Comparison of ENCODE assay signal across 17 cellular contexts in genomic region chr4:80500593-80500992, GRCh38.
DNase-seq lines count a peak whose midpoint lies in the region; ATAC-seq, FAIRE-seq and TF ChIP-seq lines count a peak whose summit lies in the region.
"Had no signal": no experiment of that assay in that cellular context is flagged by ENCODE, and none has a peak within 500 bp of the region (broad histone marks: within the 10 kb centered on the region; RNA-seq: fewer than 3 reads in every experiment).

No MANE protein-coding gene starts in this region.

- H3K36me3 ChIP-seq in GM12878 (ENCODE audit: control insufficient read depth in 2 of 2, insufficient read depth in 2 of 2, low read length in 1 of 2) = no peaks in the 10 kb centered on the region

- WGBS in GM12878 (ENCODE audit: insufficient coverage, insufficient replicate concordance, low lambda C conversion rate, missing lambda C conversion rate) = 0% methylated on average over 4 of the region's 4 CpGs

- ATAC-seq in GM12878 = peak; percentile 31; the same call in 1 of the 3 replicates
- no peak for ATAC-seq in HG03045 (IDR thresholded peaks at IDR 0.05; ENCODE audit: unreplicated experiment)
- no peak for ATAC-seq in GM18867 (IDR thresholded peaks at IDR 0.05; ENCODE audit: unreplicated experiment)
- ATAC-seq: K562, WTC11 had no signal

- in situ Hi-C loops in GM12878 (cut with MboI) = no loop called here

- H3K9me3 Mint-ChIP-seq in activated naive CD4-positive, alpha-beta T cell treated with anti-CD3 and anti-CD28 coated beads for 36 hours = peaks cover 22% of the 10 kb centered on the region
- H3K9me3 Mint-ChIP-seq in stimulated activated naive CD8-positive, alpha-beta T cell treated with anti-CD3 and anti-CD28 coated beads, Interleukin-15, Interleukin-2, amounts not matched to agents 100 ng/mL and 50 ng/mL, for 24 hours = peaks cover 24% of the 10 kb centered on the region

- no peak overlapping the region for H3K4me2 ChIP-seq in GM12878 (ENCODE audit: control insufficient read depth, insufficient read depth)

- no peak for TF ChIP-seq POLR2A in GM12878 (IDR thresholded peaks at IDR 0.05; ENCODE audit: low read depth, low read length)

- no peaks in the 10 kb centered on the region for H3K4me1 ChIP-seq in GM12878 (ENCODE audit: control insufficient read depth, insufficient read depth, low read length)

- H3K4me1 Mint-ChIP-seq in activated naive CD4-positive, alpha-beta T cell treated with anti-CD3 and anti-CD28 coated beads for 36 hours (ENCODE audit: low read depth) = peaks cover 32% of the 10 kb centered on the region
- peaks cover 29% of the 10 kb centered on the region for H3K4me1 Mint-ChIP-seq in stimulated activated naive CD8-positive, alpha-beta T cell treated with anti-CD3 and anti-CD28 coated beads, Interleukin-15, Interleukin-2, amounts not matched to agents 100 ng/mL and 50 ng/mL, for 24 hours (ENCODE audit: low read depth)

- POLR2A ChIA-PET in GM12878 (lab: Charles Lee) = interaction anchor here (0.5 kb wide), 1 partner anchor 522 kb away, joined by 5 read pairs; no protein-coding TSS in a partner anchor

- no peaks in the 10 kb centered on the region for H3K27me3 ChIP-seq in GM12878 (replicated peaks in 1 of 2; ENCODE audit: control insufficient read depth in 2 of 2, insufficient read depth in 2 of 2, low read length in 1 of 2)

- CTCF ChIA-PET in activated naive CD4-positive, alpha-beta T cell treated with anti-CD3 and anti-CD28 coated beads for 36 hours (lab: Charles Lee) = no interaction called here
- CTCF ChIA-PET in GM12878 (lab: Yijun Ruan, JAX) = interaction anchor here (1.9 kb wide), 1 partner anchor 10 kb away, joined by 7 read pairs; no protein-coding TSS in a partner anchor

- H3K9me3 ChIP-seq in GM12878 (replicated peaks; ENCODE audit: control insufficient read depth, insufficient read depth, low read length) = no peaks in the 10 kb centered on the region; the same call in 2 of the 3 replicates

- no peak overlapping the region for H3K27ac Mint-ChIP-seq in activated naive CD4-positive, alpha-beta T cell treated with anti-CD3 and anti-CD28 coated beads for 36 hours
- peak overlapping the region; percentile 36 for H3K27ac Mint-ChIP-seq in stimulated activated naive CD8-positive, alpha-beta T cell treated with anti-CD3 and anti-CD28 coated beads, Interleukin-15, Interleukin-2, amounts not matched to agents 100 ng/mL and 50 ng/mL, for 24 hours
- H3K27ac Mint-ChIP-seq: WTC11 had no signal

- no peak for TF ChIP-seq EP300 in GM12878 (IDR thresholded peaks at IDR 0.05; ENCODE audit: borderline replicate concordance in 1 of 2, control insufficient read depth in 1 of 2, low read depth in 2 of 2, low read length in 2 of 2)

- no peaks in the 10 kb centered on the region for H3K79me2 ChIP-seq in GM12878 (ENCODE audit: control insufficient read depth, insufficient read depth, low read length)

- no peak overlapping the region for H3K9ac ChIP-seq in GM12878 (ENCODE audit: control insufficient read depth, insufficient read depth, low read length)

- no peak overlapping the region for H3K27ac ChIP-seq in GM12878 (ENCODE audit: control insufficient read depth, insufficient read depth)
- H3K27ac ChIP-seq in coronary artery = no peak overlapping the region

- no peak overlapping the region for H3K4me3 ChIP-seq in GM12878
- no peak overlapping the region for H3K4me3 ChIP-seq in coronary artery
- H3K4me3 ChIP-seq: K562 had no signal

- H2AFZ ChIP-seq in GM12878 (ENCODE audit: control insufficient read depth, low read depth, low read length) = no peak overlapping the region

- TF ChIP-seq CTCF in GM12878 (IDR thresholded peaks at IDR 0.05 in 2 of 3, conservative IDR thresholded peaks at IDR 0.05 in 1 of 3; ENCODE audit: control insufficient read depth in 2 of 3, extremely low read depth in 1 of 3, insufficient read depth in 1 of 3, low read depth in 3 of 3, low read length in 3 of 3) = no peak
- TF ChIP-seq CTCF in coronary artery (IDR thresholded peaks at IDR 0.05) = no peak

- no peak for TF ChIP-seq RAD21 in GM12878 (IDR thresholded peaks at IDR 0.05; ENCODE audit: insufficient read depth, low read depth, low read length)

- peaks cover 6% of the 10 kb centered on the region for H3K36me3 Mint-ChIP-seq in activated naive CD4-positive, alpha-beta T cell treated with anti-CD3 and anti-CD28 coated beads for 36 hours (ENCODE audit: low read depth)
- peaks cover 6% of the 10 kb centered on the region for H3K36me3 Mint-ChIP-seq in stimulated activated naive CD8-positive, alpha-beta T cell treated with anti-CD3 and anti-CD28 coated beads, Interleukin-15, Interleukin-2, amounts not matched to agents 100 ng/mL and 50 ng/mL, for 24 hours (ENCODE audit: low read depth)

- H3K27me3 Mint-ChIP-seq in activated naive CD4-positive, alpha-beta T cell treated with anti-CD3 and anti-CD28 coated beads for 36 hours (ENCODE audit: low read depth) = no peaks in the 10 kb centered on the region
- no peaks in the 10 kb centered on the region for H3K27me3 Mint-ChIP-seq in stimulated activated naive CD8-positive, alpha-beta T cell treated with anti-CD3 and anti-CD28 coated beads, Interleukin-15, Interleukin-2, amounts not matched to agents 100 ng/mL and 50 ng/mL, for 24 hours

- no peak overlapping the region for H3K4me3 Mint-ChIP-seq in activated naive CD4-positive, alpha-beta T cell treated with anti-CD3 and anti-CD28 coated beads for 36 hours
- peak overlapping the region; percentile 28 for H3K4me3 Mint-ChIP-seq in stimulated activated naive CD8-positive, alpha-beta T cell treated with anti-CD3 and anti-CD28 coated beads, Interleukin-15, Interleukin-2, amounts not matched to agents 100 ng/mL and 50 ng/mL, for 24 hours
- H3K4me3 Mint-ChIP-seq: WTC11 had no signal

- peak; percentile 27 for DNase-seq in activated naive CD4-positive, alpha-beta T cell treated with anti-CD3 and anti-CD28 coated beads for 36 hours
- no peak for DNase-seq in activated naive CD4-positive, alpha-beta T cell treated with anti-CD3 and anti-CD28 coated beads, Interleukin-2, amount 50 U/mL, for 16 hours
- DNase-seq in Kasumi-1 (lab: John Stamatoyannopoulos, UW) = peak; percentile 21 to 44
- no peak for DNase-seq in GM12878 (ENCODE audit: low read depth, low spot score)
- no peak for DNase-seq in coronary artery (ENCODE audit: low spot score)
- DNase-seq: AML-193, amniotic stem cell, head of caudate nucleus, NCI-H345, retina, Right ventricle myocardium superior had no signal

- SMC1A ChIA-PET in GM12878 (lab: Charles Lee; ENCODE audit: uncharacterized antibody, unreplicated experiment) = interaction anchor here (1.1 kb wide), 1 partner anchor 10 kb away, joined by 3 read pairs; no protein-coding TSS in a partner anchor

- RAD21 ChIA-PET in GM12878 (lab: Charles Lee; ENCODE audit: unreplicated experiment) = no interaction called here

- no peaks in the 10 kb centered on the region for H4K20me1 ChIP-seq in GM12878 (ENCODE audit: control insufficient read depth, insufficient read depth)

- FAIRE-seq in GM12878 (lab: Jason Lieb, UNC) = no peak
- FAIRE-seq: H1, K562 had no signal

- intact Hi-C loops in activated naive CD4-positive, alpha-beta T cell treated with anti-CD3 and anti-CD28 coated beads for 36 hours (cut with micrococcal nuclease) = no loop called here
- intact Hi-C loops in GM12878 (cut with micrococcal nuclease; ENCODE audit: unreplicated experiment) = no loop called here

- no TSS peak for BruUV-seq in GM12878 (replicated peaks; lab: Mats Ljungman, UMichigan)

TF ChIP-seq in GM12878, 131 proteins besides CTCF, POLR2A, EP300 and RAD21:
- no peak for TF ChIP-seq FOXK2 (IDR thresholded peaks at IDR 0.05)
- no peak for TF ChIP-seq ZNF622 (IDR thresholded peaks at IDR 0.05)
- no peak for TF ChIP-seq IKZF2 (IDR thresholded peaks at IDR 0.05)
- TF ChIP-seq E2F8 (IDR thresholded peaks at IDR 0.05; ENCODE audit: low read depth, partially characterized antibody) = no peak
- TF ChIP-seq RCOR1 (conservative IDR thresholded peaks at IDR 0.05; ENCODE audit: low read depth, low read length) = no peak
- no peak for TF ChIP-seq CHD4 (IDR thresholded peaks at IDR 0.05)
- no peak for TF ChIP-seq BCL3 (IDR thresholded peaks at IDR 0.05; ENCODE audit: borderline replicate concordance, insufficient read depth, low read depth, low read length, poor library complexity, severe bottlenecking)

Comparison
In these comparisons a context has a peak if more than half of its experiments do, and no peak if none do; other contexts are left out.
1. DNase-seq: peak in activated naive CD4-positive, alpha-beta T cell treated with anti-CD3 and anti-CD28 coated beads for 36 hours (single experiment) and Kasumi-1 (2 of 2); none in activated naive CD4-positive, alpha-beta T cell treated with anti-CD3 and anti-CD28 coated beads, Interleukin-2, amount 50 U/mL, for 16 hours (single experiment), GM12878 (single experiment) and coronary artery (single experiment).